ENCODE assay signal across 12 cellular contexts in genomic region chr1:186763107-186763506, GRCh38.
DNase-seq lines count a peak whose midpoint lies in the region; ATAC-seq and TF ChIP-seq lines count a peak whose summit lies in the region.
"Had no signal": no experiment of that assay in that cellular context is flagged by ENCODE, and none has a peak within 500 bp of the region (broad histone marks: within the 10 kb centered on the region; RNA-seq: fewer than 3 reads in every experiment).

No MANE protein-coding gene starts in this region.

- no peaks in the 10 kb centered on the region for H3K9me3 ChIP-seq in hepatocyte (ENCODE audit: low read depth)
- H3K9me3 ChIP-seq: lower lobe of right lung had no signal

- peak; percentile 53 for ATAC-seq in GM21528 (IDR thresholded peaks at IDR 0.05; ENCODE audit: low FRiP score, unreplicated experiment)
- ATAC-seq in HG03571 (IDR thresholded peaks at IDR 0.05; ENCODE audit: unreplicated experiment) = peak; percentile 58

- H3K4me3 ChIP-seq in hepatocyte = no peak overlapping the region
- H3K4me3 ChIP-seq: lower lobe of right lung had no signal

- WGBS in hepatocyte (ENCODE audit: low lambda C conversion rate, missing lambda C conversion rate) = 47% methylated on average over 1 of the region's 1 CpG

- H2AFZ ChIP-seq in hepatocyte = no peak overlapping the region

- H3K4me2 ChIP-seq in hepatocyte = no peak overlapping the region

- peak overlapping the region; percentile 28 for H3K27ac ChIP-seq in hepatocyte
- H3K27ac ChIP-seq: lower lobe of right lung had no signal

- H4K20me1 ChIP-seq in hepatocyte (ENCODE audit: insufficient read depth, poor library complexity, severe bottlenecking) = no peaks in the 10 kb centered on the region

- H3K79me2 ChIP-seq in hepatocyte = no peaks in the 10 kb centered on the region

- peak; percentile 9 for DNase-seq in GM10266 (ENCODE audit: extremely low spot score)
- DNase-seq in hepatocyte (ENCODE audit: low spot score) = no peak
- no peak for DNase-seq in NOMO-1 (lab: John Stamatoyannopoulos, UW; ENCODE audit: unreplicated experiment in 2 of 2)
- no peak for DNase-seq in activated CD4-positive, CD25-positive, alpha-beta regulatory T cell treated with anti-CD3 and anti-CD28 coated beads, Interleukin-2, amount 50 U/mL, for 72 hours
- no peak for DNase-seq in islet precursor cell
- no peak for DNase-seq in NCI-H510A (lab: John Stamatoyannopoulos, UW)
- DNase-seq: activated B cell treated with CpG ODN at 0.5 μM for 24 hours, cerebellar nuclear complex, lower lobe of right lung, NCI-H2171 treated with DMSO at 0.1 percent for 48 hours had no signal

- no peaks in the 10 kb centered on the region for H3K36me3 ChIP-seq in hepatocyte (replicated peaks; ENCODE audit: insufficient read depth, low read depth)
- H3K36me3 ChIP-seq: lower lobe of right lung had no signal

- TF ChIP-seq CTCF in GM10266 (IDR thresholded peaks at IDR 0.05; ENCODE audit: control insufficient read depth, insufficient read depth, low read depth, missing control alignments) (no peak), hepatocyte (IDR thresholded peaks at IDR 0.05; ENCODE audit: poor library complexity) (no peak)

- H3K4me1 ChIP-seq in hepatocyte (ENCODE audit: insufficient read depth) = peaks cover 4% of the 10 kb centered on the region
- H3K4me1 ChIP-seq: lower lobe of right lung had no signal

- H3K27me3 ChIP-seq in hepatocyte = no peaks in the 10 kb centered on the region

- no peaks in the 10 kb centered on the region for H3K9me2 ChIP-seq in hepatocyte (replicated peaks; ENCODE audit: insufficient read depth)
